ENCODE assay signal across 17 cellular contexts in genomic region chr1:92136316-92136715, GRCh38. TPM values are rescaled to one million over a fixed set of nuclear protein-coding genes. Genes with fewer than 3 reads are reported as not detected.
DNase-seq lines count a peak whose midpoint lies in the region; ATAC-seq and TF ChIP-seq lines count a peak whose summit lies in the region.
"Had no signal": no experiment of that assay in that cellular context is flagged by ENCODE, and none has a peak within 500 bp of the region (broad histone marks: within the 10 kb centered on the region; RNA-seq: fewer than 3 reads in every experiment).

No MANE protein-coding gene starts in this region.

- no peak overlapping the region for H4K8ac ChIP-seq in IMR-90 (ENCODE audit: low read depth in 2 of 2, low read length in 2 of 2)

- no peak overlapping the region for H4K5ac ChIP-seq in IMR-90 (ENCODE audit: low read depth, low read length)

- POLR2A ChIA-PET in IMR-90 (lab: Charles Lee; ENCODE audit: unreplicated experiment) = no interaction called here

- no peak overlapping the region for H2BK5ac ChIP-seq in IMR-90 (ENCODE audit: low read depth, low read length, poor library complexity, severe bottlenecking)

- intact Hi-C loops in IMR-90 (cut with micrococcal nuclease) (no loop called here), colonic mucosa (cut with DNase I) (no loop called here)

- peak; percentile 4 for DNase-seq in IMR-90
- DNase-seq in cardiac fibroblast (ENCODE audit: low read depth in 2 of 2) = peak; percentile 37 to 39
- DNase-seq in fibroblast of the aortic adventitia (ENCODE audit: low read depth) = peak; percentile 51
- DNase-seq in stromal cell of bone marrow (ENCODE audit: low read depth) = peak; percentile 5
- no peak for DNase-seq in MV-4-11 (lab: John Stamatoyannopoulos, UW)
- DNase-seq in colonic mucosa = no peak
- DNase-seq: 8988T; AML-193; Caco-2; CD8-positive, alpha-beta memory T cell; DND-41; GF-D8; GM23248; H7; KBM-7 had no signal

- H3K4me1 ChIP-seq in IMR-90 (ENCODE audit: control insufficient read depth, insufficient read depth, low read length) (no peaks in the 10 kb centered on the region), colonic mucosa (no peaks in the 10 kb centered on the region)
- H3K4me1 ChIP-seq: BLaER1, Caco-2 had no signal

- ATAC-seq in IMR-90 (ENCODE audit: low read depth) (no peak), HG02588 (IDR thresholded peaks at IDR 0.05; ENCODE audit: unreplicated experiment) (no peak)

- WGBS in IMR-90 (ENCODE audit: extremely low coverage in 2 of 2, insufficient read length in 1 of 2), 2 experiments = no CpG with 5 or more reads among the region's 2 CpGs

- no peak overlapping the region for H2BK120ac ChIP-seq in IMR-90 (ENCODE audit: low read depth, low read length)

- H2AK5ac ChIP-seq in IMR-90 (ENCODE audit: low read depth, low read length) = no peak overlapping the region

- no peaks in the 10 kb centered on the region for H3K27me3 ChIP-seq in IMR-90 (ENCODE audit: control insufficient read depth, insufficient read depth, low read length)
- no peaks in the 10 kb centered on the region for H3K27me3 ChIP-seq in colonic mucosa
- H3K27me3 ChIP-seq: BLaER1 had no signal

- no peak for TF ChIP-seq POLR2A in IMR-90 (IDR thresholded peaks at IDR 0.05; ENCODE audit: low read depth, low read length)

- TF ChIP-seq CTCF in IMR-90 (conservative IDR thresholded peaks at IDR 0.05; ENCODE audit: low read depth, low read length) (no peak), cardiac fibroblast (IDR thresholded peaks at IDR 0.05; ENCODE audit: low read depth, low read length) (no peak), fibroblast of the aortic adventitia (IDR thresholded peaks at IDR 0.05; ENCODE audit: insufficient read depth, low read length) (no peak), colonic mucosa (IDR thresholded peaks at IDR 0.05) (no peak)

- no peak overlapping the region for H2BK15ac ChIP-seq in IMR-90 (ENCODE audit: low read depth, low read length)

- no peak overlapping the region for H2AK9ac ChIP-seq in IMR-90 (replicated peaks; ENCODE audit: low read depth, low read length, poor library complexity)

- no peak overlapping the region for H4K91ac ChIP-seq in IMR-90 (ENCODE audit: insufficient read depth, low read depth, low read length)

- no peak overlapping the region for H3K4me3 ChIP-seq in IMR-90 (ENCODE audit: insufficient read depth, low read depth, low read length)
- no peak overlapping the region for H3K4me3 ChIP-seq in cardiac fibroblast (replicated peaks in 1 of 2; ENCODE audit: low read depth in 2 of 2, low read length in 2 of 2)
- no peak overlapping the region for H3K4me3 ChIP-seq in fibroblast of the aortic adventitia (ENCODE audit: low read depth, low read length)
- H3K4me3 ChIP-seq in colonic mucosa = no peak overlapping the region
- H3K4me3 ChIP-seq: BLaER1, GM23248 had no signal

- H3K36me3 ChIP-seq in IMR-90 (ENCODE audit: control insufficient read depth, insufficient read depth, low read length) = no peaks in the 10 kb centered on the region
- H3K36me3 ChIP-seq in colonic mucosa = no peaks in the 10 kb centered on the region
- H3K36me3 ChIP-seq: BLaER1 had no signal

- H2AFZ ChIP-seq in IMR-90 (replicated peaks; ENCODE audit: low read length, poor library complexity) = no peak overlapping the region
- H2AFZ ChIP-seq: GM23248 had no signal

- no peaks in the 10 kb centered on the region for H4K20me1 ChIP-seq in IMR-90 (ENCODE audit: insufficient read depth, low read length)
- H4K20me1 ChIP-seq: BLaER1 had no signal

- CTCF ChIA-PET in IMR-90 (lab: Yijun Ruan, JAX) = no interaction called here

- in situ Hi-C loops in IMR-90 (cut with MboI; ENCODE audit: low sequenced_read_pairs) = no loop called here

- no peak overlapping the region for H3K27ac ChIP-seq in IMR-90 (ENCODE audit: insufficient read depth, low read length)
- no peak overlapping the region for H3K27ac ChIP-seq in colonic mucosa
- H3K27ac ChIP-seq: BLaER1, GM23248 had no signal

- no peak overlapping the region for H3K4me2 ChIP-seq in IMR-90 (ENCODE audit: low read depth, low read length)
- H3K4me2 ChIP-seq: BLaER1 had no signal

- no peak overlapping the region for H2BK20ac ChIP-seq in IMR-90 (ENCODE audit: low read depth, low read length)

- dilution Hi-C loops in IMR-90 (cut with HindIII; ENCODE audit: low sequenced_read_pairs, unreplicated experiment) = no loop called here

- no peak for TF ChIP-seq RAD21 in IMR-90 (IDR thresholded peaks at IDR 0.05; ENCODE audit: low read length)

- H3K56ac ChIP-seq in IMR-90 (ENCODE audit: extremely low read depth, insufficient read depth, low read length) = no peak overlapping the region

- H3K23ac ChIP-seq in IMR-90 (ENCODE audit: low read depth, low read length) = no peak overlapping the region

- H3K9ac ChIP-seq in IMR-90 (ENCODE audit: low read depth, low read length) (no peak overlapping the region), colonic mucosa (ENCODE audit: low read depth in 2 of 2, low read length in 2 of 2) (no peak overlapping the region)
- H3K9ac ChIP-seq: BLaER1, GM23248 had no signal

- H3K18ac ChIP-seq in IMR-90 (ENCODE audit: low read depth, low read length) = no peak overlapping the region

- no peak overlapping the region for H3K4ac ChIP-seq in IMR-90 (ENCODE audit: low read depth, low read length)

- no peaks in the 10 kb centered on the region for H3K9me1 ChIP-seq in IMR-90 (ENCODE audit: insufficient read depth, low read length)

- H3K79me1 ChIP-seq in IMR-90 (ENCODE audit: low read depth in 1 of 2, low read length in 2 of 2) = no peaks in the 10 kb centered on the region

- no peak overlapping the region for H3K14ac ChIP-seq in IMR-90 (replicated peaks; ENCODE audit: low read depth, low read length)

- BruUV-seq in IMR-90 (replicated peaks; lab: Mats Ljungman, UMichigan) = no TSS peak

- H3K9me3 ChIP-seq in IMR-90 (ENCODE audit: control insufficient read depth, insufficient read depth, low read length) (no peaks in the 10 kb centered on the region), colonic mucosa (no peaks in the 10 kb centered on the region)
- H3K9me3 ChIP-seq: BLaER1, Caco-2 had no signal

TF ChIP-seq in IMR-90, 13 proteins besides CTCF, POLR2A, EP300 and RAD21:
- TF ChIP-seq RCOR1 (IDR thresholded peaks at IDR 0.05; ENCODE audit: insufficient replicate concordance, low read length) = no peak
- no peak for TF ChIP-seq RFX5 (IDR thresholded peaks at IDR 0.05; ENCODE audit: low read depth, low read length)
- no peak for TF ChIP-seq BHLHE40 (IDR thresholded peaks at IDR 0.05; ENCODE audit: low read depth, low read length)
- no peak for TF ChIP-seq USF2 (IDR thresholded peaks at IDR 0.05; ENCODE audit: low read depth, low read length)
- no peak for TF ChIP-seq ELK1 (IDR thresholded peaks at IDR 0.05; ENCODE audit: borderline replicate concordance, low read depth, low read length)
- no peak for TF ChIP-seq MAZ (IDR thresholded peaks at IDR 0.05; ENCODE audit: borderline replicate concordance, low read depth, low read length)
- TF ChIP-seq MXI1 (IDR thresholded peaks at IDR 0.05; ENCODE audit: borderline replicate concordance, low read depth, low read length) = no peak
- no peak for TF ChIP-seq MAFK (IDR thresholded peaks at IDR 0.05; ENCODE audit: low read depth, low read length)
- no peak for TF ChIP-seq NFE2L2 (IDR thresholded peaks at IDR 0.05; ENCODE audit: low read depth, low read length)
- TF ChIP-seq CEBPB (IDR thresholded peaks at IDR 0.05; ENCODE audit: low read depth, low read length) = no peak
- TF ChIP-seq FOS (IDR thresholded peaks at IDR 0.05; ENCODE audit: low read depth, low read length) = no peak
- no peak for TF ChIP-seq CHD1 (IDR thresholded peaks at IDR 0.05; ENCODE audit: low read depth, low read length)
- no peak for TF ChIP-seq SMC3 (IDR thresholded peaks at IDR 0.05; ENCODE audit: low read depth, low read length)

RNA-seq across cellular contexts. Expression of gene BTBD8, which starts 56.2 kb away (rescaled TPM):
- total RNA-seq in IMR-90 (2012; rRNA removed) (2.0 and 3.6 TPM in 2 replicates), fibroblast of the aortic adventitia (ENCODE audit: low replicate concordance) (5.2 and 14.0 TPM in 2 replicates), colonic mucosa (1 to 10 TPM; 3.1 to 4.1 TPM)
- 0.62 and 0.94 TPM in 2 replicates for polyA plus RNA-seq in IMR-90 (2012; rRNA removed)
- polyA plus RNA-seq in IMR-90 (2012; cell fraction: cytosol; rRNA removed) = 0.16 and 0.24 TPM in 2 replicates
- 0.33 and 2.4 TPM in 2 replicates for polyA plus RNA-seq in IMR-90 (2012; cell fraction: nucleus; rRNA removed; ENCODE audit: low replicate concordance)

Comparison
In these comparisons a context has a peak if more than half of its experiments do, and no peak if none do; other contexts are left out.
1. DNase-seq: peak in IMR-90 (single experiment), cardiac fibroblast (2 of 2), fibroblast of the aortic adventitia (single experiment) and stromal cell of bone marrow (single experiment); none in MV-4-11 (single experiment) and colonic mucosa (single experiment).